In the genomic region with DNA sequence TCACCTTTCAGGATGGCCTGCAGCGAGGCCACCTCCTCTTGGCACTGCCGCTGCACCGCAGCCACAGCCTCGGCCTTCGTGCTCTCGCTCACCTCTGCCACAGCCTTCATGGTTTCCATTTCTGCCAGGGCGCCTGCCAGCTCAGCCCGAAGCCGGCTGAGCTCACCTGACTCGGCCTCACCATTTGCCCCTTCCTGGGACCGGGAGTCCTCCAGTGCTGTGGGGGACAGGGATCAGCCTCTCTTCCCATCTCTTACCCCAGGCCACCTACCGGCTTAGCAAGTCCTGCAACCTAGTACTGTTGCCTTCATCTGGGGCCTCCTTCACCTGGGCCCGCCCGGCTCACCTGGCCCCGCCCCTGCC, we compare ENCODE assay signal across 8 cellular contexts. TPM values are rescaled to one million over a fixed set of nuclear protein-coding genes. Genes with fewer than 3 reads are reported as not detected.
A peak's percentile ranks its signal among the peaks of the same experiment; 100 is the strongest.
DNase-seq lines count a peak whose midpoint lies in the region; ATAC-seq and TF ChIP-seq lines count a peak whose summit lies in the region.

No MANE protein-coding gene starts in this region.

- ATAC-seq in heart left ventricle (no peak), left cardiac atrium (no peak), upper lobe of right lung (no peak), HG03039 (IDR thresholded peaks at IDR 0.05; ENCODE audit: unreplicated experiment) (no peak), GM21367 (IDR thresholded peaks at IDR 0.05; ENCODE audit: unreplicated experiment) (no peak)
- ATAC-seq in activated naive CD8-positive, alpha-beta T cell treated with anti-CD3 and anti-CD28 coated beads, Interleukin-2, amount 10 ng/mL, durations not matched to agents 7 days and 5 days (ENCODE audit: low read depth): no peak

- H3K36me3 Mint-ChIP-seq in activated naive CD8-positive, alpha-beta T cell treated with anti-CD3 and anti-CD28 coated beads, Interleukin-2, amount 10 ng/mL, durations not matched to agents 7 days and 5 days: peaks cover 4% of the 10 kb centered on the region

- no peaks in the 10 kb centered on the region for H3K27me3 ChIP-seq in heart left ventricle
- no peaks in the 10 kb centered on the region for H3K27me3 ChIP-seq in liver (ENCODE audit: control insufficient read depth in 4 of 4, insufficient read depth in 4 of 4, low read length in 3 of 4)
- no peaks in the 10 kb centered on the region for H3K27me3 ChIP-seq in upper lobe of right lung

- H3K4me1 ChIP-seq in heart left ventricle: peaks cover 0 to 14% (median 8%) of the 10 kb centered on the region in 12 donors
- H3K4me1 ChIP-seq in liver (ENCODE audit: control insufficient read depth in 4 of 4, insufficient read depth in 4 of 4, low read length in 3 of 4): peaks cover 3 to 13% (median 9%) of the 10 kb centered on the region in 4 donors
- H3K4me1 ChIP-seq in upper lobe of right lung: peaks cover 7% of the 10 kb centered on the region

- TF ChIP-seq CTCF in heart left ventricle (IDR thresholded peaks at IDR 0.05) (no peak), liver (IDR thresholded peaks at IDR 0.05; ENCODE audit: low read depth, low read length, missing input control) (no peak), upper lobe of right lung (IDR thresholded peaks at IDR 0.05) (peak; percentile 21)

- H3K27ac ChIP-seq in heart left ventricle: peak overlapping the region; percentile 87 to 100 (median 99)
- peak overlapping the region in 1 of 2 donors; percentile 93 for H3K27ac ChIP-seq in liver (ENCODE audit: low read depth in 1 of 2, low read length in 2 of 2)
- peak overlapping the region; percentile 96 for H3K27ac ChIP-seq in upper lobe of right lung

- H3K4me1 Mint-ChIP-seq in activated naive CD8-positive, alpha-beta T cell treated with anti-CD3 and anti-CD28 coated beads, Interleukin-2, amount 10 ng/mL, durations not matched to agents 7 days and 5 days: peaks cover 20% of the 10 kb centered on the region

- TF ChIP-seq POLR2A in heart left ventricle (IDR thresholded peaks at IDR 0.05): no peak

- H3K4me3 ChIP-seq in heart left ventricle: peak overlapping the region; percentile 62 to 95 (median 83)
- peak overlapping the region in 2 of 3 donors; percentile 81 to 91 for H3K4me3 ChIP-seq in liver (ENCODE audit: low read depth in 1 of 3, low read length in 3 of 3)
- peak overlapping the region; percentile 68 for H3K4me3 ChIP-seq in upper lobe of right lung

- no peak overlapping the region for H3K9ac ChIP-seq in liver (ENCODE audit: low read depth in 1 of 2, low read length in 2 of 2)

- POLR2A ChIA-PET in activated naive CD8-positive, alpha-beta T cell treated with anti-CD3 and anti-CD28 coated beads, Interleukin-2, amount 10 ng/mL, durations not matched to agents 7 days and 5 days (lab: Charles Lee): interaction anchor here (1.5 to 3.1 kb wide), 5 partner anchors 12 to 102 kb away, joined by 4 to 18 read pairs (median 11); a partner anchor contains a TSS

- no peaks in the 10 kb centered on the region for H3K9me3 Mint-ChIP-seq in activated naive CD8-positive, alpha-beta T cell treated with anti-CD3 and anti-CD28 coated beads, Interleukin-2, amount 10 ng/mL, durations not matched to agents 7 days and 5 days

- H3K4me3 Mint-ChIP-seq in activated naive CD8-positive, alpha-beta T cell treated with anti-CD3 and anti-CD28 coated beads, Interleukin-2, amount 10 ng/mL, durations not matched to agents 7 days and 5 days: peak overlapping the region; percentile 99

- 33 to 39% (median 37%) methylated on average over 14 to 15 of the region's 15 CpGs for WGBS in heart left ventricle, 4 donors
- WGBS in liver: 39% methylated on average over 15 of the region's 15 CpGs

- TF ChIP-seq RAD21 in liver (IDR thresholded peaks at IDR 0.05): no peak

- no peak for DNase-seq in heart left ventricle
- no peak for DNase-seq in left cardiac atrium
- DNase-seq in activated naive CD8-positive, alpha-beta T cell treated with anti-CD3 and anti-CD28 coated beads, Interleukin-2, amount 10 ng/mL, durations not matched to agents 7 days and 5 days: no peak
- no peak for DNase-seq in upper lobe of right lung
- DNase-seq in AG08395 (ENCODE audit: low spot score): no peak

- peak overlapping the region; percentile 98 for H3K27ac Mint-ChIP-seq in activated naive CD8-positive, alpha-beta T cell treated with anti-CD3 and anti-CD28 coated beads, Interleukin-2, amount 10 ng/mL, durations not matched to agents 7 days and 5 days

- no peaks in the 10 kb centered on the region for H3K27me3 Mint-ChIP-seq in activated naive CD8-positive, alpha-beta T cell treated with anti-CD3 and anti-CD28 coated beads, Interleukin-2, amount 10 ng/mL, durations not matched to agents 7 days and 5 days

- no peaks in the 10 kb centered on the region for H3K9me3 ChIP-seq in heart left ventricle
- no peaks in the 10 kb centered on the region for H3K9me3 ChIP-seq in liver (ENCODE audit: control insufficient read depth in 4 of 4, low read length in 3 of 4)
- H3K9me3 ChIP-seq in upper lobe of right lung: no peaks in the 10 kb centered on the region

- H3K36me3 ChIP-seq in heart left ventricle (peaks cover 0 to 30% (median 13%) of the 10 kb centered on the region in 9 donors), liver (ENCODE audit: control insufficient read depth in 4 of 4, insufficient read depth in 3 of 4, low read depth in 1 of 4, low read length in 3 of 4) (peaks cover 0 to 3% (median 0%) of the 10 kb centered on the region in 4 donors), upper lobe of right lung (peaks cover 5% of the 10 kb centered on the region)

- intact Hi-C loops in heart left ventricle (cut with DNase I): loop anchor here in 4 of 10 donors (1.0 to 10.0 kb wide), 5 partner anchors 20 to 60 kb away; a partner anchor contains a TSS
- intact Hi-C loops in left cardiac atrium (cut with DNase I): no loop called here
- intact Hi-C loops in upper lobe of right lung (cut with DNase I): loop anchor here (10.0 kb wide), 1 partner anchor 50 kb away; a partner anchor contains a TSS

TF ChIP-seq in liver, 16 proteins besides CTCF, POLR2A, EP300 and RAD21 (continues in another document):
- TF ChIP-seq HNF4G (IDR thresholded peaks at IDR 0.05) (no peak), SP1 (IDR thresholded peaks at IDR 0.05) (no peak)
- TF ChIP-seq, protein P1, sequence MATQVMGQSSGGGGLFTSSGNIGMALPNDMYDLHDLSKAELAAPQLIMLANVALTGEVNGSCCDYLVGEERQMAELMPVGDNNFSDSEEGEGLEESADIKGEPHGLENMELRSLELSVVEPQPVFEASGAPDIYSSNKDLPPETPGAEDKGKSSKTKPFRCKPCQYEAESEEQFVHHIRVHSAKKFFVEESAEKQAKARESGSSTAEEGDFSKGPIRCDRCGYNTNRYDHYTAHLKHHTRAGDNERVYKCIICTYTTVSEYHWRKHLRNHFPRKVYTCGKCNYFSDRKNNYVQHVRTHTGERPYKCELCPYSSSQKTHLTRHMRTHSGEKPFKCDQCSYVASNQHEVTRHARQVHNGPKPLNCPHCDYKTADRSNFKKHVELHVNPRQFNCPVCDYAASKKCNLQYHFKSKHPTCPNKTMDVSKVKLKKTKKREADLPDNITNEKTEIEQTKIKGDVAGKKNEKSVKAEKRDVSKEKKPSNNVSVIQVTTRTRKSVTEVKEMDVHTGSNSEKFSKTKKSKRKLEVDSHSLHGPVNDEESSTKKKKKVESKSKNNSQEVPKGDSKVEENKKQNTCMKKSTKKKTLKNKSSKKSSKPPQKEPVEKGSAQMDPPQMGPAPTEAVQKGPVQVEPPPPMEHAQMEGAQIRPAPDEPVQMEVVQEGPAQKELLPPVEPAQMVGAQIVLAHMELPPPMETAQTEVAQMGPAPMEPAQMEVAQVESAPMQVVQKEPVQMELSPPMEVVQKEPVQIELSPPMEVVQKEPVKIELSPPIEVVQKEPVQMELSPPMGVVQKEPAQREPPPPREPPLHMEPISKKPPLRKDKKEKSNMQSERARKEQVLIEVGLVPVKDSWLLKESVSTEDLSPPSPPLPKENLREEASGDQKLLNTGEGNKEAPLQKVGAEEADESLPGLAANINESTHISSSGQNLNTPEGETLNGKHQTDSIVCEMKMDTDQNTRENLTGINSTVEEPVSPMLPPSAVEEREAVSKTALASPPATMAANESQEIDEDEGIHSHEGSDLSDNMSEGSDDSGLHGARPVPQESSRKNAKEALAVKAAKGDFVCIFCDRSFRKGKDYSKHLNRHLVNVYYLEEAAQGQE (IDR thresholded peaks at IDR 0.05): no peak

RNA-seq across cellular contexts. Expression of a gene that starts 0.7 kb away (rescaled TPM):
- 10 to 100 TPM; 10.2 to 22.3 (median 14.7) TPM for total RNA-seq in heart left ventricle
- 10 to 100 TPM; 22.3 to 31.1 TPM for polyA plus RNA-seq in heart left ventricle
- total RNA-seq in left cardiac atrium: 10 to 100 TPM; 14.7 to 21.0 TPM
- 10 to 100 TPM; 23.7 to 25.6 TPM for total RNA-seq in activated naive CD8-positive, alpha-beta T cell treated with anti-CD3 and anti-CD28 coated beads, Interleukin-2, amount 10 ng/mL, durations not matched to agents 7 days and 5 days
- 10 to 100 TPM in 1 of 2 donors, 1 to 10 TPM in 1; 7.5 to 16.1 TPM for total RNA-seq in liver
- polyA plus RNA-seq in liver: 1 to 10 TPM; 3.0 to 9.1 TPM
- total RNA-seq in upper lobe of right lung: 23.4 TPM

RNA-seq across cellular contexts. Expression of a gene that starts 7.4 kb away (rescaled TPM):
- total RNA-seq in heart left ventricle (under 1 TPM in 2 of 9 donors, not detected in 7; 0.21 to 0.44 TPM), left cardiac atrium (under 1 TPM in 1 of 2 donors, not detected in 1; 0.12 TPM), liver (1 to 10 TPM in 1 of 2 donors, under 1 TPM in 1; 0.17 to 1.2 TPM), upper lobe of right lung (not detected)
- polyA plus RNA-seq in heart left ventricle (under 1 TPM; 0.10 to 0.23 TPM), liver (under 1 TPM; 0.08 to 0.82 TPM)
- under 1 TPM; 0.40 to 0.83 TPM for total RNA-seq in activated naive CD8-positive, alpha-beta T cell treated with anti-CD3 and anti-CD28 coated beads, Interleukin-2, amount 10 ng/mL, durations not matched to agents 7 days and 5 days

RNA-seq across cellular contexts. Expression of a gene that starts 26.4 kb away (rescaled TPM):
- 10 to 100 TPM; 11.1 to 25.3 (median 19.5) TPM for total RNA-seq in heart left ventricle
- 10 to 100 TPM; 12.7 to 23.4 TPM for polyA plus RNA-seq in heart left ventricle
- total RNA-seq in left cardiac atrium: 10 to 100 TPM; 15.0 to 18.3 TPM
- 100 to 1,000 TPM; 115 to 117 TPM for total RNA-seq in activated naive CD8-positive, alpha-beta T cell treated with anti-CD3 and anti-CD28 coated beads, Interleukin-2, amount 10 ng/mL, durations not matched to agents 7 days and 5 days
- 10 to 100 TPM; 16.7 to 17.6 TPM for total RNA-seq in liver
- polyA plus RNA-seq in liver: 1 to 10 TPM; 5.8 to 7.1 TPM
- total RNA-seq in upper lobe of right lung: 36.3 TPM

RNA-seq across cellular contexts. Expression of a gene that starts 46.1 kb away (rescaled TPM):
- total RNA-seq in heart left ventricle (under 1 TPM in 5 of 9 donors, not detected in 4; 0.15 to 0.63 (median 0.52) TPM), left cardiac atrium (under 1 TPM; 0.27 to 0.37 TPM), liver (under 1 TPM; 0.09 to 0.17 TPM), upper lobe of right lung (0.46 TPM)
- polyA plus RNA-seq in heart left ventricle (under 1 TPM; 0.06 to 0.19 TPM), liver (under 1 TPM; 0.07 to 0.23 TPM)
- 1 to 10 TPM; 2.5 to 4.6 TPM for total RNA-seq in activated naive CD8-positive, alpha-beta T cell treated with anti-CD3 and anti-CD28 coated beads, Interleukin-2, amount 10 ng/mL, durations not matched to agents 7 days and 5 days

RNA-seq across cellular contexts. Expression of a gene that starts 50.2 kb away (rescaled TPM):
- 10 to 100 TPM; 13.4 to 33.0 (median 16.6) TPM for total RNA-seq in heart left ventricle
- 10 to 100 TPM; 26.9 to 43.2 TPM for polyA plus RNA-seq in heart left ventricle
- 10 to 100 TPM; 19.6 to 21.4 TPM for total RNA-seq in left cardiac atrium
- 10 to 100 TPM; 28.1 to 30.1 TPM for total RNA-seq in activated naive CD8-positive, alpha-beta T cell treated with anti-CD3 and anti-CD28 coated beads, Interleukin-2, amount 10 ng/mL, durations not matched to agents 7 days and 5 days
- 10 to 100 TPM; 11.5 to 19.1 TPM for total RNA-seq in liver
- 10 to 100 TPM; 12.2 to 20.5 TPM for polyA plus RNA-seq in liver
- total RNA-seq in upper lobe of right lung: 52.2 TPM
